ENCODE assay signal across 9 cellular contexts in genomic region chr4:26076000-26076587, GRCh38.
DNase-seq lines count a peak whose midpoint lies in the region; ATAC-seq and TF ChIP-seq lines count a peak whose summit lies in the region.
"Had no signal": no experiment of that assay in that cellular context is flagged by ENCODE, and none has a peak within 500 bp of the region (broad histone marks: within the 10 kb centered on the region; RNA-seq: fewer than 3 reads in every experiment).

No MANE protein-coding gene starts in this region.

- H3K4me1 ChIP-seq in heart right ventricle (peaks cover 0 to 64% (median 0%) of the 10 kb centered on the region in 9 donors), Caco-2 (no peaks in the 10 kb centered on the region), SJCRH30 (no peaks in the 10 kb centered on the region)

- H3K36me3 Mint-ChIP-seq in T-helper 17 cell (ENCODE audit: low read depth) (no peaks in the 10 kb centered on the region), Caco-2 (ENCODE audit: insufficient read depth, unreplicated experiment) (no peaks in the 10 kb centered on the region)

- no peak overlapping the region for H3K4me3 Mint-ChIP-seq in T-helper 17 cell
- H3K4me3 Mint-ChIP-seq in Caco-2 (ENCODE audit: unreplicated experiment) = no peak overlapping the region

- peaks cover 15% of the 10 kb centered on the region for H3K27me3 Mint-ChIP-seq in T-helper 17 cell
- no peaks in the 10 kb centered on the region for H3K27me3 Mint-ChIP-seq in Caco-2 (ENCODE audit: insufficient read depth, unreplicated experiment)

- H3K36me3 ChIP-seq in heart right ventricle (no peaks in the 10 kb centered on the region), Caco-2 (ENCODE audit: control insufficient read depth, insufficient read depth, low read length) (no peaks in the 10 kb centered on the region), SJCRH30 (no peaks in the 10 kb centered on the region)

- peak overlapping the region; percentile 85 for H3K27ac Mint-ChIP-seq in T-helper 17 cell
- no peak overlapping the region for H3K27ac Mint-ChIP-seq in Caco-2 (ENCODE audit: unreplicated experiment)

- H3K9me3 ChIP-seq in T-helper 17 cell (ENCODE audit: control insufficient read depth, low read length, poor library complexity, severe bottlenecking) (no peaks in the 10 kb centered on the region), heart right ventricle (peaks cover 0 to 10% (median 0%) of the 10 kb centered on the region in 11 donors), Caco-2 (0 out of 2 replicates have a peak, but pooled peaks cover 3% of the 10 kb centered on the region), SJCRH30 (replicated peaks) (peaks cover 8% of the 10 kb centered on the region; the same call in 1 of the 2 replicates)

- BruUV-seq in Caco-2 (replicated peaks; lab: Mats Ljungman, UMichigan) = no TSS peak

- peak; percentile 62 for DNase-seq in NK-92 treated with Interleukin-12 subunit alpha and Interleukin-12 subunit beta, amount 100 ng/mL, for 24 hours (lab: John Stamatoyannopoulos, UW)
- no peak for DNase-seq in NK-92 (lab: John Stamatoyannopoulos, UW; ENCODE audit: unreplicated experiment)
- DNase-seq in T-helper 17 cell = no peak
- DNase-seq in heart right ventricle = no peak
- no peak for DNase-seq in epidermal melanocyte (ENCODE audit: insufficient read length, low spot score)
- DNase-seq in Caco-2 = no peak
- DNase-seq in SJCRH30 = no peak

- peak; percentile 63 for ATAC-seq in HG02973 (IDR thresholded peaks at IDR 0.05; ENCODE audit: unreplicated experiment)
- ATAC-seq in T-helper 17 cell = peak; percentile 33
- ATAC-seq in heart right ventricle = peak in 7 of 8 donors; percentile 50 to 77 (median 61)

- H3K27ac ChIP-seq in heart right ventricle (peak overlapping the region in 3 of 10 donors; percentile 50 to 90 (median 52)), SJCRH30 (no peak overlapping the region)
- H3K27ac ChIP-seq: 22Rv1 had no signal

- CTCF ChIA-PET in Caco-2 (lab: Charles Lee) = no interaction called here

- POLR2A ChIA-PET in Caco-2 (lab: Charles Lee) = no interaction called here

- no peak for TF ChIP-seq CTCF in heart right ventricle (IDR thresholded peaks at IDR 0.05)
- no peak for TF ChIP-seq CTCF in Caco-2 (IDR thresholded peaks at IDR 0.05; ENCODE audit: insufficient read depth in 1 of 2, low read depth in 1 of 2, low read length in 1 of 2, severe bottlenecking in 1 of 2, unreplicated experiment in 1 of 2)

- no peak overlapping the region for H3K4me3 ChIP-seq in heart right ventricle
- H3K4me3 ChIP-seq in Caco-2 (ENCODE audit: low read depth, low read length) = no peak overlapping the region
- H3K4me3 ChIP-seq in SJCRH30 = no peak overlapping the region

- 78 to 93% methylated on average over 4 of the region's 4 CpGs for WGBS in heart right ventricle, 2 donors

- H3K27me3 ChIP-seq in heart right ventricle (peaks cover 0 to 11% (median under 1%) of the 10 kb centered on the region in 7 donors), Caco-2 (replicated peaks; ENCODE audit: control insufficient read depth, insufficient read depth, low read length) (no peaks in the 10 kb centered on the region), SJCRH30 (no peaks in the 10 kb centered on the region)

- intact Hi-C loops in heart right ventricle (cut with DNase I) = no loop called here
- intact Hi-C loops in Caco-2 (cut with micrococcal nuclease; ENCODE audit: unreplicated experiment) = no loop called here

- no peaks in the 10 kb centered on the region for H3K9me3 Mint-ChIP-seq in Caco-2 (ENCODE audit: unreplicated experiment)

- H3K4me1 Mint-ChIP-seq in T-helper 17 cell = peaks cover 28% of the 10 kb centered on the region
- no peaks in the 10 kb centered on the region for H3K4me1 Mint-ChIP-seq in Caco-2 (ENCODE audit: low read depth, unreplicated experiment)
